8 cellular contexts compared by ENCODE assay signal in genomic region chr19:6740589-6741348, GRCh38. TPM values are rescaled to one million over a fixed set of nuclear protein-coding genes. Genes with fewer than 3 reads are reported as not detected.
DNase-seq lines count a peak whose midpoint lies in the region; ATAC-seq, FAIRE-seq and TF ChIP-seq lines count a peak whose summit lies in the region.

No MANE protein-coding gene starts in this region.

- H3K9me3 ChIP-seq in NT2/D1 (ENCODE audit: insufficient read depth, low read length) (no peaks in the 10 kb centered on the region), breast epithelium (no peaks in the 10 kb centered on the region)

- peak overlapping the region; percentile 96 to 99 for H3K27ac ChIP-seq in breast epithelium

- H3K4me1 Mint-ChIP-seq in stimulated activated naive CD8-positive, alpha-beta T cell treated with anti-CD3 and anti-CD28 coated beads, Interleukin-15, amount 100 ng/mL, for 72 hours, result peaks cover 31% of the 10 kb centered on the region

- H3K4me3 ChIP-seq in NT2/D1 (ENCODE audit: insufficient read length, low read depth) (peak overlapping the region; percentile 74), breast epithelium (peak overlapping the region; percentile 69 to 92 (median 80))

- peak; percentile 94 for FAIRE-seq in GM12892 (lab: Jason Lieb, UNC)

- H3K36me3 ChIP-seq in NT2/D1 (ENCODE audit: insufficient read depth, insufficient read length, low read length) (peaks cover 37% of the 10 kb centered on the region), breast epithelium (no peaks in the 10 kb centered on the region)

- H3K27ac Mint-ChIP-seq in stimulated activated naive CD8-positive, alpha-beta T cell treated with anti-CD3 and anti-CD28 coated beads, Interleukin-15, amount 100 ng/mL, for 72 hours, result peak overlapping the region in 1 of 2 donors; percentile 40

- H3K4me3 Mint-ChIP-seq in stimulated activated naive CD8-positive, alpha-beta T cell treated with anti-CD3 and anti-CD28 coated beads, Interleukin-15, amount 100 ng/mL, for 72 hours, result peak overlapping the region; percentile 86 to 92

- no peaks in the 10 kb centered on the region for H3K9me3 Mint-ChIP-seq in stimulated activated naive CD8-positive, alpha-beta T cell treated with anti-CD3 and anti-CD28 coated beads, Interleukin-15, amount 100 ng/mL, for 72 hours

- H3K4me1 ChIP-seq in NT2/D1 (ENCODE audit: insufficient read depth, insufficient read length), result peaks cover 24% of the 10 kb centered on the region
- peaks cover 16 to 35% of the 10 kb centered on the region in 2 donors for H3K4me1 ChIP-seq in breast epithelium

- H3K27me3 ChIP-seq in NT2/D1 (ENCODE audit: insufficient read depth, insufficient read length) (no peaks in the 10 kb centered on the region), breast epithelium (no peaks in the 10 kb centered on the region)

- intact Hi-C loops in breast epithelium (cut with DNase I; ENCODE audit: low total_unique reads), result loop anchor here (10.0 kb wide), 1 partner anchor 1046 kb away; the partner anchor contains the start of gene RPL36

- DNase-seq in GM12892 (ENCODE audit: insufficient read length) (no peak), NT2/D1 (ENCODE audit: low read depth, low spot score) (no peak), breast epithelium (ENCODE audit: low spot score in 2 of 2) (no peak), kidney tubule cell (ENCODE audit: low spot score) (peak; percentile 40), DMS53 treated with DMSO at 0.1 percent for 48 hours (lab: John Stamatoyannopoulos, UW; ENCODE audit: unreplicated experiment) (no peak)
- DNase-seq in stimulated activated naive CD8-positive, alpha-beta T cell treated with anti-CD3 and anti-CD28 coated beads, Interleukin-15, amount 100 ng/mL, for 72 hours, result peak; percentile 24 to 31

- no peak for TF ChIP-seq CTCF in breast epithelium (IDR thresholded peaks at IDR 0.05)

- ATAC-seq in stimulated activated naive CD8-positive, alpha-beta T cell treated with anti-CD3 and anti-CD28 coated beads, Interleukin-15, amount 100 ng/mL, for 72 hours, result no peak
- no peak for ATAC-seq in HG03135 (IDR thresholded peaks at IDR 0.05; ENCODE audit: unreplicated experiment)
- ATAC-seq in GM21423 (IDR thresholded peaks at IDR 0.05; ENCODE audit: unreplicated experiment), result no peak

- TF ChIP-seq POLR2A in GM12892 (IDR thresholded peaks at IDR 0.05; ENCODE audit: low read depth, low read length) (no peak), breast epithelium (IDR thresholded peaks at IDR 0.05) (peak; percentile 17)

- no peaks in the 10 kb centered on the region for H3K27me3 Mint-ChIP-seq in stimulated activated naive CD8-positive, alpha-beta T cell treated with anti-CD3 and anti-CD28 coated beads, Interleukin-15, amount 100 ng/mL, for 72 hours

- H3K9ac ChIP-seq in NT2/D1 (ENCODE audit: insufficient read length, low read depth), result peak overlapping the region; percentile 92

RNA-seq across cellular contexts. Expression of gene TRIP10, which starts 1.3 kb away (rescaled TPM):
- polyA plus RNA-seq in GM12892 (2012; ENCODE audit: missing spikeins), result 47.2 TPM
- total RNA-seq in breast epithelium, result 10 to 100 TPM; 56.9 to 98.1 (median 87.5) TPM

RNA-seq across cellular contexts. Expression of gene GPR108, which starts 3.4 kb away (rescaled TPM):
- 31.2 TPM for polyA plus RNA-seq in GM12892 (2012; ENCODE audit: missing spikeins)
- 10 to 100 TPM; 62.9 to 98.1 (median 78.0) TPM for total RNA-seq in breast epithelium

RNA-seq across cellular contexts. Expression of gene C3, which starts 20.3 kb away (rescaled TPM):
- polyA plus RNA-seq in GM12892 (2012; ENCODE audit: missing spikeins), result 1.4 TPM
- 1,000 to 10,000 TPM in 2 of 3 donors, 100 to 1,000 TPM in 1; 856 to 1,298 (median 1,115) TPM for total RNA-seq in breast epithelium

RNA-seq across cellular contexts. Expression of gene SH2D3A, which starts 26.5 kb away (rescaled TPM):
- polyA plus RNA-seq in GM12892 (2012; ENCODE audit: missing spikeins), result 4.0 TPM
- 10 to 100 TPM in 2 of 3 donors, under 1 TPM in 1; 0.96 to 38.2 (median 18.4) TPM for total RNA-seq in breast epithelium

RNA-seq across cellular contexts. Expression of gene VAV1, which starts 31.7 kb away (rescaled TPM):
- 30.2 TPM for polyA plus RNA-seq in GM12892 (2012; ENCODE audit: missing spikeins)
- total RNA-seq in breast epithelium, result 10 to 100 TPM in 1 of 3 donors, 1 to 10 TPM in 2; 6.6 to 10.2 (median 8.5) TPM

Comparison
In these comparisons a context has a peak if more than half of its experiments do, and no peak if none do; other contexts are left out.
1. DNase-seq: peak in kidney tubule cell (single experiment) and stimulated activated naive CD8-positive, alpha-beta T cell treated with anti-CD3 and anti-CD28 coated beads, Interleukin-15, amount 100 ng/mL, for 72 hours (2 of 2); none in GM12892 (single experiment), NT2/D1 (single experiment), breast epithelium (0 of 2) and DMS53 treated with DMSO at 0.1 percent for 48 hours (single experiment).